In the genomic region with DNA sequence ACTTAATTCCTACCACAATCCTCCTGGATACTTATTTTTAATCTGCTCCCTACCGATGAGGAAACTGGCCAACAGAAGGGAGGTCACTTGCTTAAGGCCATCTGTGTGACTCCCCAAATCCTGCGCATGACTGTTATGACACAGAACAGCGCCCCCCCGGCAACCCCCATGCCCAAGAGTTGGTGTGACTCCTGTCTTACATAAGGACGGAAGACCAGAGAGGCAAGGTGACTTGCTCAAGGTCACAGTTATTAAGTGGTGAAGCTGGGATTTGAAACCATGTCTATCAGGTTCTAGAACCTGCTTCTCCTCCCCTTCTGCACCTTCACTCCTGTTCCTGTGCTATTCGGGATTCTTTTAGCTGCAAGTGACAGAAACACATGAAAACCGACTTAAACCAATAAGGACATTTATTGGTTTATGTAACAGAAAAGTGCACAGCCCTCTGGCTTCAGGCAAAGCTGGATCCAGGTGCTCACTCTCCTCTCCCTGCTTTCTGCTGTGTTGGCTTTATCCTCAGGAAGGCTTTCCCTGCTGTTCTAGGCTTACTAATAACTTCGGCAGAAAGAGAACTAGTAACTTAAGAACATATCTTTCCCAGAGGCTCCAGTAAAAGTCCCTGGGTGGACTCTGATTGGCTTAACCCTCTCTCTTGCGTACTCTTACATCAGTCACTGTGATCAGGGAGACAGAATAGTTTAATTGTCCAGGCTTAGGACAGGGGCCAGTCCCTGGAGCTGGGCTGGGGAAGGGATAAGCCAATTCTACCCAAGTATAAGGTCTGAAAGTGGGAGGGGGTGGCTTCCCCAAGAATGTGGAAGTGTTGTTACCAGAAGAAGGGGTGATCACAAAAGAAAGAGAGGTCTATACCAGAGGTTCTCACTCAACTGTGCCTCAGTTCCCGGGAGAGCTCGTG, we compare ENCODE assay signal across 26 cellular contexts. TPM values are rescaled to one million over a fixed set of nuclear protein-coding genes. Genes with fewer than 3 reads are reported as not detected.
"Had no signal": no experiment of that assay in that cellular context is flagged by ENCODE, and none has a peak within 500 bp of the region (broad histone marks: within the 10 kb centered on the region; RNA-seq: fewer than 3 reads in every experiment).

No MANE protein-coding gene starts in this region.

- H3K4me1 ChIP-seq: ascending aorta, breast epithelium, prostate gland, suprapubic skin had no signal

- H3K4me2 ChIP-seq: smooth muscle cell had no signal

- H3K4me3 ChIP-seq: ascending aorta, breast epithelium, prostate gland, smooth muscle cell, suprapubic skin had no signal

- H3K36me3 ChIP-seq: ascending aorta, breast epithelium, prostate gland, suprapubic skin, WERI-Rb-1 had no signal

- H3K27me3 ChIP-seq: ascending aorta, breast epithelium had no signal

- ATAC-seq: activated CD8-positive, alpha-beta memory T cell treated with anti-CD3 and anti-CD28 coated beads, Interleukin-2, amount 10 ng/mL, durations not matched to agents 7 days and 5 days; activated naive CD8-positive, alpha-beta T cell treated with anti-CD3 and anti-CD28 coated beads, Interleukin-2, amount 50 U/mL, for 24 hours; natural killer cell; right cardiac atrium; T-helper 17 cell had no signal

- H3K27ac ChIP-seq: ascending aorta, breast epithelium, prostate gland, suprapubic skin, WERI-Rb-1 had no signal

- DNase-seq: activated CD4-positive, alpha-beta T cell treated with anti-CD3 and anti-CD28 coated beads, Interleukin-2, amount 50 U/mL, for 48 hours; activated CD8-positive, alpha-beta memory T cell treated with anti-CD3 and anti-CD28 coated beads, Interleukin-2, amount 10 ng/mL, durations not matched to agents 7 days and 5 days; activated naive CD4-positive, alpha-beta T cell treated with anti-CD3 and anti-CD28 coated beads for 36 hours; activated naive CD8-positive, alpha-beta T cell treated with anti-CD3 and anti-CD28 coated beads, Interleukin-2, amount 50 U/mL, for 24 hours; activated T-cell treated with anti-CD3 and anti-CD28 coated beads, Interleukin-2, amount 50 U/mL, for 1 hour; foreskin fibroblast; hypothalamus; kidney glomerular epithelial cell; mesenchymal stem cell; natural killer cell; nucleus accumbens; right cardiac atrium; stimulated activated CD4-positive, alpha-beta T cell treated with anti-CD3 and anti-CD28 coated beads, Interleukin-4, amount 100 ng/mL, for 4 hours; stimulated activated CD8-positive, alpha-beta memory T cell treated with anti-CD3 and anti-CD28 coated beads, Interleukin-4, amount 100 ng/mL, for 48 hours; stimulated activated naive CD4-positive, alpha-beta T cell treated with Interleukin-2 at 50 U/mL for 16 hours; T-helper 17 cell; trophoblast cell; WERI-Rb-1 had no signal

- H3K9me3 ChIP-seq: ascending aorta, breast epithelium, prostate gland, suprapubic skin had no signal

RNA-seq across cellular contexts. Expression of gene FGF18, which starts 43.7 kb away (rescaled TPM):
- total RNA-seq: activated CD8-positive, alpha-beta memory T cell treated with anti-CD3 and anti-CD28 coated beads, Interleukin-2, amount 10 ng/mL, durations not matched to agents 7 days and 5 days; activated T-helper 2 cell treated with anti-CD3 and anti-CD28 coated beads, Interferon-gamma antibody, Interleukin-2, Interleukin-4, amounts not matched to agents 10 μg/mL and 5 μg/mL and 100 μg/mL, durations not matched to agents 14 hours and 24 hours and 36 hours; dermis microvascular lymphatic vessel endothelial cell; smooth muscle cell had no signal
- polyA plus RNA-seq: liver had no signal
